1 cellular context compared by ENCODE assay signal in genomic region chr14:92513204-92513965, GRCh38.
A peak's percentile ranks its signal among the peaks of the same experiment; 100 is the strongest.
TF ChIP-seq lines count a peak whose summit lies in the region.

Gene RIN3 (plus strand): TSS chr14:92513781. CDS start chr14:92513933, 152 bp downstream.

TF ChIP-seq in GM12878, 131 proteins besides CTCF, POLR2A, EP300 and RAD21 (continued from another document):
- no peak for TF ChIP-seq ZBTB4 (CRISPR knock-in tag; IDR thresholded peaks at IDR 0.05)
- no peak for TF ChIP-seq IRF4 (IDR thresholded peaks at IDR 0.05; ENCODE audit: low read depth, low read length)
- no peak for TF ChIP-seq PKNOX1 (IDR thresholded peaks at IDR 0.05)
- no peak for TF ChIP-seq ASH2L (IDR thresholded peaks at IDR 0.05; ENCODE audit: borderline replicate concordance, low read depth)
- TF ChIP-seq PAX5 (IDR thresholded peaks at IDR 0.05; ENCODE audit: borderline replicate concordance, low read depth, low read length): no peak
- TF ChIP-seq ATF3 (IDR thresholded peaks at IDR 0.05; ENCODE audit: borderline replicate concordance, extremely low read depth, low read depth, low read length): no peak
- no peak for TF ChIP-seq TCF3 (IDR thresholded peaks at IDR 0.05; ENCODE audit: borderline replicate concordance, insufficient read depth, low read depth, low read length)
- peak; percentile 77 for TF ChIP-seq BACH1 (IDR thresholded peaks at IDR 0.05; ENCODE audit: borderline replicate concordance)
- TF ChIP-seq BHLHE40 (IDR thresholded peaks at IDR 0.05; ENCODE audit: borderline replicate concordance in 1 of 2, low read depth in 2 of 2, low read length in 1 of 2): peak; percentile 17 to 84; a peak in 3 of 4 replicates
- TF ChIP-seq RFX5 (IDR thresholded peaks at IDR 0.05; ENCODE audit: low read depth, low read length): no peak
- no peak for TF ChIP-seq KLF5 (IDR thresholded peaks at IDR 0.05; ENCODE audit: partially characterized antibody)
- 0 out of 2 replicates have a peak, but pooled peaks have one; percentile 24 for TF ChIP-seq NR2C1 (IDR thresholded peaks at IDR 0.05)
- TF ChIP-seq CREB1 (IDR thresholded peaks at IDR 0.05; ENCODE audit: low read depth): no peak
- TF ChIP-seq MTA3 (IDR thresholded peaks at IDR 0.05; ENCODE audit: borderline replicate concordance, low read length): no peak
- peak; percentile 71 for TF ChIP-seq ZNF687 (IDR thresholded peaks at IDR 0.05)
- TF ChIP-seq ZBED1 (IDR thresholded peaks at IDR 0.05; ENCODE audit: borderline replicate concordance): no peak
- TF ChIP-seq ZSCAN29 (IDR thresholded peaks at IDR 0.05): no peak
- TF ChIP-seq PBX3 (IDR thresholded peaks at IDR 0.05; ENCODE audit: insufficient replicate concordance, low read depth, low read length): no peak
- peak; percentile 47; the same call in 1 of the 2 replicates for TF ChIP-seq POLR2AphosphoS5 (IDR thresholded peaks at IDR 0.05; ENCODE audit: low read length)
- no peak for TF ChIP-seq USF2 (IDR thresholded peaks at IDR 0.05; ENCODE audit: borderline replicate concordance, low read depth, low read length)
- TF ChIP-seq ZNF24 (IDR thresholded peaks at IDR 0.05): no peak
- no peak for TF ChIP-seq RBBP5 (conservative IDR thresholded peaks at IDR 0.05)
- no peak for TF ChIP-seq FOXM1 (IDR thresholded peaks at IDR 0.05; ENCODE audit: low read depth, low read length)
- no peak; the same call in 1 of the 2 replicates for TF ChIP-seq MLLT1 (IDR thresholded peaks at IDR 0.05)
- TF ChIP-seq ZNF622 (IDR thresholded peaks at IDR 0.05): no peak
- no peak for TF ChIP-seq USF1 (IDR thresholded peaks at IDR 0.05; ENCODE audit: borderline replicate concordance, extremely low read length, insufficient read depth, low read depth, low read length)
- TF ChIP-seq E2F4 (IDR thresholded peaks at IDR 0.05; ENCODE audit: low read depth, low read length): no peak
- TF ChIP-seq CREM (IDR thresholded peaks at IDR 0.05; ENCODE audit: low read depth): no peak
- TF ChIP-seq YY1 (IDR thresholded peaks at IDR 0.05; ENCODE audit: low read depth, low read length): 0 out of 2 replicates have a peak, but pooled peaks have one; percentile 8
